1 cellular context compared by ENCODE assay signal in the genomic region with DNA sequence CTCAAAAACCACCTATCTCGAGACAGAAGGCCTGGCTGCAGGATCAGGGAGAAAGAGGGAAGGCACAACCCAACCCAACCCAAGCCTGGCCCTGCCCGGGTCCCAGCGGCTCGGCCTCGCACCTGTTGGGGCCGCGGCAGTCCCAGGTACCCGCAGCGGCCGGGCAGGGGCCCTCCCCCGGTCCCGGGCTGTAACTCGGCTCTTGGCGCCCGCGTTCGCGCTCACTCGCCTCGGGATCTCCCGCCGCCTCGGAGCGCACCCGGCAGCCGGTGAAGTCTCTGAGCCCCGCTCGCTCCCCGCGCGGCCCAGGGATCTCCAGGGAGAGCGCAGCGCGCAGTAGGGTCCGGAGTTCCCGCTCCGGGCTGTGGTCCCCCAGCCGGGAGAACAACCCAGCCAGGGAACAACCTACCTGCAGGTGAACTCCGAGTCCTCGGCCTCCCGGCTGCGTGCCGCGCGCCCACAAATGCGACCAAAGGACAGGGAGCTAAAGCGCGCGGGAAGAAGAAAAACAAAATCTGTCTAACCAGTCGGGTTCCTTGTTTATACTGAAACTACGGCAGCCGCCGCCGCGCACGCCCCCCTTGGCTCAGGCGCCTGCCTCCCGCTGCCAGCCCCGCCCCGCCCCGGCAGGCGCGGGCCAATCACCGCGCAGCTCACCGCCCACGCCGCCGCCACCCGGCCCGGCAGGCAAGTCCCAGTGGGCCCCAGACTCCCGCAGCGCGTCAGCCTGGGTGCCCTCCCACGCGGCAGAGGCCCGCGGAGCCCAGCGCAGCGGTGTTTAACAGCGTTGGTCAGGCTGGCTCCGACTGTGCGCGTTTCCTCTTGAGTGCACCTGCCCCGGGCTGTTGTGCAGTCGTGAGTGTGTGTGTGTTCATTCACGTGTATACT.
TF ChIP-seq lines count a peak whose summit lies in the region.

A gene (minus strand): TSS at position 547 of the 888 bp plus-strand sequence. CDS start 12,399 bp downstream, outside the sequence.

TF ChIP-seq in SK-N-SH, 30 proteins besides CTCF, POLR2A, EP300 and RAD21 (continued from another document):
- TF ChIP-seq, protein P1, sequence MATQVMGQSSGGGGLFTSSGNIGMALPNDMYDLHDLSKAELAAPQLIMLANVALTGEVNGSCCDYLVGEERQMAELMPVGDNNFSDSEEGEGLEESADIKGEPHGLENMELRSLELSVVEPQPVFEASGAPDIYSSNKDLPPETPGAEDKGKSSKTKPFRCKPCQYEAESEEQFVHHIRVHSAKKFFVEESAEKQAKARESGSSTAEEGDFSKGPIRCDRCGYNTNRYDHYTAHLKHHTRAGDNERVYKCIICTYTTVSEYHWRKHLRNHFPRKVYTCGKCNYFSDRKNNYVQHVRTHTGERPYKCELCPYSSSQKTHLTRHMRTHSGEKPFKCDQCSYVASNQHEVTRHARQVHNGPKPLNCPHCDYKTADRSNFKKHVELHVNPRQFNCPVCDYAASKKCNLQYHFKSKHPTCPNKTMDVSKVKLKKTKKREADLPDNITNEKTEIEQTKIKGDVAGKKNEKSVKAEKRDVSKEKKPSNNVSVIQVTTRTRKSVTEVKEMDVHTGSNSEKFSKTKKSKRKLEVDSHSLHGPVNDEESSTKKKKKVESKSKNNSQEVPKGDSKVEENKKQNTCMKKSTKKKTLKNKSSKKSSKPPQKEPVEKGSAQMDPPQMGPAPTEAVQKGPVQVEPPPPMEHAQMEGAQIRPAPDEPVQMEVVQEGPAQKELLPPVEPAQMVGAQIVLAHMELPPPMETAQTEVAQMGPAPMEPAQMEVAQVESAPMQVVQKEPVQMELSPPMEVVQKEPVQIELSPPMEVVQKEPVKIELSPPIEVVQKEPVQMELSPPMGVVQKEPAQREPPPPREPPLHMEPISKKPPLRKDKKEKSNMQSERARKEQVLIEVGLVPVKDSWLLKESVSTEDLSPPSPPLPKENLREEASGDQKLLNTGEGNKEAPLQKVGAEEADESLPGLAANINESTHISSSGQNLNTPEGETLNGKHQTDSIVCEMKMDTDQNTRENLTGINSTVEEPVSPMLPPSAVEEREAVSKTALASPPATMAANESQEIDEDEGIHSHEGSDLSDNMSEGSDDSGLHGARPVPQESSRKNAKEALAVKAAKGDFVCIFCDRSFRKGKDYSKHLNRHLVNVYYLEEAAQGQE (IDR thresholded peaks at IDR 0.05; ENCODE audit: low read depth, low read length): no peak
- TF ChIP-seq FOXJ3 (CRISPR knock-in tag; IDR thresholded peaks at IDR 0.05) (no peak), POLR2AphosphoS5 (IDR thresholded peaks at IDR 0.05; ENCODE audit: low read depth, low read length) (no peak), ELF1 (IDR thresholded peaks at IDR 0.05) (no peak), TAF1 (IDR thresholded peaks at IDR 0.05; ENCODE audit: borderline replicate concordance, low read depth, low read length) (no peak), FOSL2 (IDR thresholded peaks at IDR 0.05; ENCODE audit: borderline replicate concordance, low read depth) (no peak), TCF12 (IDR thresholded peaks at IDR 0.05) (no peak)
- TF ChIP-seq, protein P2, sequence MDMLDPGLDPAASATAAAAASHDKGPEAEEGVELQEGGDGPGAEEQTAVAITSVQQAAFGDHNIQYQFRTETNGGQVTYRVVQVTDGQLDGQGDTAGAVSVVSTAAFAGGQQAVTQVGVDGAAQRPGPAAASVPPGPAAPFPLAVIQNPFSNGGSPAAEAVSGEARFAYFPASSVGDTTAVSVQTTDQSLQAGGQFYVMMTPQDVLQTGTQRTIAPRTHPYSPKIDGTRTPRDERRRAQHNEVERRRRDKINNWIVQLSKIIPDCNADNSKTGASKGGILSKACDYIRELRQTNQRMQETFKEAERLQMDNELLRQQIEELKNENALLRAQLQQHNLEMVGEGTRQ (IDR thresholded peaks at IDR 0.05; ENCODE audit: borderline replicate concordance, low read depth, low read length): no peak
